Comparison of ENCODE assay signal across 19 cellular contexts in the genomic region with DNA sequence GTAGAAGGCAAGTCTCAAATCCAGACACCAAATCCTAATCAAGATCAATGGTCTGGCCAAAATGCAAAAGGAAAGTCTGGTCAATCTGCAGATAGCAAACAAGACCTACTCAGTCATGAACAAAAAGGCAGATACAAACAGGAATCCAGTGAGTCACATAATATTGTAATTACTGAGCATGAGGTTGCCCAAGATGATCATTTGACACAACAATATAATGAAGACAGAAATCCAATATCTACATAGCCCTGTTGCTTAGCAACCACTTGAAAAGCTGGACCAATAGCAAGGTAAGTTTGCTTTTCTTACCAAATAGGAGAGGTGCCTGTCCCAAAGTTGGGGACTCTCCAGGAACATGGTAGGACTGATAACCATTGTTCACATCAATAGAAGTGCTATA.
"Had no signal": no experiment of that assay in that cellular context is flagged by ENCODE, and none has a peak within 500 bp of the region (broad histone marks: within the 10 kb centered on the region; RNA-seq: fewer than 3 reads in every experiment).

No MANE protein-coding gene starts in this region.

- H3K36me3 Mint-ChIP-seq: naive thymus-derived CD8-positive, alpha-beta T cell had no signal

- H3K4me1 Mint-ChIP-seq: naive thymus-derived CD8-positive, alpha-beta T cell had no signal

- DNase-seq: cortex of kidney; dorsolateral prefrontal cortex; effector CD8-positive, alpha-beta T cell; glutamatergic neuron; islet precursor cell; mammary epithelial cell; mucosa of descending colon; naive thymus-derived CD8-positive, alpha-beta T cell; psoas muscle; retina; right lobe of liver; stimulated activated CD4-positive, alpha-beta T cell treated with anti-CD3 and anti-CD28 coated beads, Interleukin-4, amount 100 ng/mL, for 24 hours; stimulated activated naive CD4-positive, alpha-beta T cell; stomach; substantia nigra; transverse colon had no signal

- H3K9me3 Mint-ChIP-seq: naive thymus-derived CD8-positive, alpha-beta T cell had no signal

- H3K4me3 ChIP-seq: dorsolateral prefrontal cortex, esophagus muscularis mucosa, gastroesophageal sphincter, mucosa of descending colon, psoas muscle, right lobe of liver, stomach, thoracic aorta, transverse colon had no signal

- H3K27ac Mint-ChIP-seq: naive thymus-derived CD8-positive, alpha-beta T cell had no signal

- H3K4me3 Mint-ChIP-seq: naive thymus-derived CD8-positive, alpha-beta T cell had no signal
